ENCODE assay signal across 17 cellular contexts in the genomic region with DNA sequence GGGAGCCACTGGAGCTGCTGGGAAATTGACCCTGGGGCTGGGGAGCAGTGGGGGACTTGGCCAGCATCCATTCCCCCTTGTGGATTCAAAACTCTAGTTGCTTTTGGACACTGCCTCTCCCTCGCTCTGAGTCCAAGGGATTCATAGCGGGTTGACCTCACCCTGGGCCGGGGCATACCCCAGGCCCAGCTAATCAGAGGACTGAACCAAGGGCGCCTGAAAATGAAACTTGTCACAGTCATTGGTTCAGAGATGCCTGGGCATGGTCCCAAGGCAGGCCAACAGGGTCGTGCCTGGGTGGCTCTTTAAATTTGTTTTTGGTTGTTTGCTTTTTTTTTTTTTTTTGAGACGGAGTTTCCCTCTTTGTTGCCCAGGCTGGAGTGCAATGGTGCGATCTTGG. TPM values are rescaled to one million over a fixed set of nuclear protein-coding genes. Genes with fewer than 3 reads are reported as not detected.
DNase-seq lines count a peak whose midpoint lies in the region; ATAC-seq and TF ChIP-seq lines count a peak whose summit lies in the region.
"Had no signal": no experiment of that assay in that cellular context is flagged by ENCODE, and none has a peak within 500 bp of the region (broad histone marks: within the 10 kb centered on the region; RNA-seq: fewer than 3 reads in every experiment).

No MANE protein-coding gene starts in this region.

- H3K4me3 ChIP-seq in BLaER1, result no peak overlapping the region
- no peak overlapping the region for H3K4me3 ChIP-seq in esophagus muscularis mucosa
- H3K4me3 ChIP-seq in endodermal cell (ENCODE audit: low read length), result no peak overlapping the region
- H3K4me3 ChIP-seq: spleen, uterus had no signal

- no peak for TF ChIP-seq EP300 in esophagus muscularis mucosa (IDR thresholded peaks at IDR 0.05)

- H3K9me3 ChIP-seq in BLaER1 (no peaks in the 10 kb centered on the region), esophagus muscularis mucosa (no peaks in the 10 kb centered on the region), endodermal cell (ENCODE audit: control insufficient read depth, low read length) (no peaks in the 10 kb centered on the region)
- H3K9me3 ChIP-seq: spleen, uterus had no signal

- H3K27ac ChIP-seq in BLaER1 (peak overlapping the region; percentile 68), esophagus muscularis mucosa (replicated peaks in 1 of 4) (peak overlapping the region; percentile 39 to 66 (median 48)), endodermal cell (ENCODE audit: low read depth, low read length) (no peak overlapping the region)
- H3K27ac ChIP-seq: uterus had no signal

- peak; percentile 91 for ATAC-seq in GM19025 (IDR thresholded peaks at IDR 0.05; ENCODE audit: low read depth, unreplicated experiment)
- ATAC-seq in HG03064 (IDR thresholded peaks at IDR 0.05; ENCODE audit: low read depth, unreplicated experiment), result peak; percentile 70
- ATAC-seq: activated CD4-positive, alpha-beta T cell treated with anti-CD3 and anti-CD28 coated beads for 36 hours; SK-N-SH treated with all-trans-retinoic acid at 6 μM for 48 hours had no signal

- no peaks in the 10 kb centered on the region for H3K4me1 Mint-ChIP-seq in endodermal cell

- peaks cover 97% of the 10 kb centered on the region for H3K4me1 ChIP-seq in BLaER1
- peaks cover 42 to 75% (median 72%) of the 10 kb centered on the region in 4 donors for H3K4me1 ChIP-seq in esophagus muscularis mucosa
- no peaks in the 10 kb centered on the region for H3K4me1 ChIP-seq in endodermal cell (ENCODE audit: control insufficient read depth, insufficient read depth, low read length)
- H3K4me1 ChIP-seq: uterus had no signal

- TF ChIP-seq POLR2A in esophagus muscularis mucosa (IDR thresholded peaks at IDR 0.05; ENCODE audit: low read depth), result no peak

- H3K27ac Mint-ChIP-seq in endodermal cell, result no peak overlapping the region
- H3K27ac Mint-ChIP-seq: activated CD4-positive, alpha-beta T cell treated with anti-CD3 and anti-CD28 coated beads for 36 hours; activated naive CD4-positive, alpha-beta T cell treated with anti-CD3 and anti-CD28 coated beads for 36 hours had no signal

- peaks cover 85% of the 10 kb centered on the region for H4K20me1 ChIP-seq in BLaER1

- H3K36me3 ChIP-seq in BLaER1 (peaks cover 57% of the 10 kb centered on the region), esophagus muscularis mucosa (no peaks in the 10 kb centered on the region), endodermal cell (ENCODE audit: control insufficient read depth, insufficient read depth, low read length) (no peaks in the 10 kb centered on the region)
- H3K36me3 ChIP-seq: uterus had no signal

- no peak overlapping the region for H3K4me3 Mint-ChIP-seq in endodermal cell
- H3K4me3 Mint-ChIP-seq: activated CD4-positive, alpha-beta T cell treated with anti-CD3 and anti-CD28 coated beads for 36 hours; activated naive CD4-positive, alpha-beta T cell treated with anti-CD3 and anti-CD28 coated beads for 36 hours had no signal

- H3K9me3 Mint-ChIP-seq in endodermal cell, result no peaks in the 10 kb centered on the region
- H3K9me3 Mint-ChIP-seq: activated naive CD4-positive, alpha-beta T cell treated with anti-CD3 and anti-CD28 coated beads for 36 hours; nephron had no signal

- no peaks in the 10 kb centered on the region for H3K36me3 Mint-ChIP-seq in endodermal cell (ENCODE audit: low read depth)

- H3K9ac ChIP-seq in BLaER1 (0 out of 2 replicates have a peak overlapping the region, but pooled peaks have one; percentile 34), endodermal cell (ENCODE audit: extremely low read depth, low read length, poor library complexity, severe bottlenecking) (no peak overlapping the region)

- intact Hi-C loops in esophagus muscularis mucosa (cut with DNase I), result no loop called here
- intact Hi-C loops in head of caudate nucleus (cut with DNase I), result no loop called here

- WGBS in esophagus muscularis mucosa, result 85% methylated on average over 7 of the region's 7 CpGs
- 78% methylated on average over 7 of the region's 7 CpGs; no CpG with 5 or more reads in 1 of the 2 experiments for WGBS in endodermal cell (ENCODE audit: insufficient coverage in 1 of 2, insufficient read length in 1 of 2), 2 experiments

- TF ChIP-seq CTCF in esophagus muscularis mucosa (IDR thresholded peaks at IDR 0.05) (no peak), endodermal cell (conservative IDR thresholded peaks at IDR 0.05) (no peak)

- no peak for DNase-seq in esophagus muscularis mucosa (ENCODE audit: extremely low spot score)
- no peak for DNase-seq in head of caudate nucleus
- no peak for DNase-seq in HuH-7 (ENCODE audit: low spot score)
- DNase-seq in DMS 273 (lab: John Stamatoyannopoulos, UW; ENCODE audit: unreplicated experiment), result no peak
- DNase-seq in endodermal cell, result no peak
- DNase-seq: activated CD4-positive, alpha-beta T cell treated with anti-CD3 and anti-CD28 coated beads for 36 hours; activated naive CD4-positive, alpha-beta T cell treated with anti-CD3 and anti-CD28 coated beads for 36 hours; cerebellar nuclear complex; GDM1; spleen; uterus had no signal

- peak overlapping the region; percentile 75 for H3K4me2 ChIP-seq in BLaER1

- no peaks in the 10 kb centered on the region for H3K27me3 Mint-ChIP-seq in endodermal cell (ENCODE audit: insufficient read depth)
- H3K27me3 Mint-ChIP-seq: activated CD4-positive, alpha-beta T cell treated with anti-CD3 and anti-CD28 coated beads for 36 hours had no signal

- H3K27me3 ChIP-seq in BLaER1 (no peaks in the 10 kb centered on the region), esophagus muscularis mucosa (no peaks in the 10 kb centered on the region), endodermal cell (ENCODE audit: control insufficient read depth, insufficient read depth, low read length, poor library complexity, severe bottlenecking) (no peaks in the 10 kb centered on the region)
- H3K27me3 ChIP-seq: uterus had no signal

RNA-seq across cellular contexts. Expression of a gene that starts 22.6 kb away (rescaled TPM):
- total RNA-seq in esophagus muscularis mucosa (10 to 100 TPM; 18.8 to 21.8 (median 19.4) TPM), endodermal cell (10 to 100 TPM; 14.3 to 17.9 TPM)
- polyA plus RNA-seq in endodermal cell (2013, experiment 1 of 2), result 6.8 TPM
- polyA plus RNA-seq in endodermal cell (2013, experiment 2 of 2), result 8.1 TPM

RNA-seq across cellular contexts. Expression of a gene that starts 28.5 kb away (rescaled TPM):
- total RNA-seq in esophagus muscularis mucosa, result not detected
- total RNA-seq in endodermal cell, result not detected
- polyA plus RNA-seq in endodermal cell (2013, experiment 1 of 2), result 0.36 TPM
- not detected for polyA plus RNA-seq in endodermal cell (2013, experiment 2 of 2)
- total RNA-seq: activated CD4-positive, alpha-beta T cell treated with anti-CD3 and anti-CD28 coated beads for 36 hours; activated naive CD4-positive, alpha-beta T cell treated with anti-CD3 and anti-CD28 coated beads for 36 hours; fibroblast of lung; spleen; uterus had no signal
- polyA plus RNA-seq: fibroblast of lung, spleen had no signal
